ENCODE assay signal across 8 cellular contexts in genomic region chr5:139660105-139660915, GRCh38. TPM values are rescaled to one million over a fixed set of nuclear protein-coding genes. Genes with fewer than 3 reads are reported as not detected.
DNase-seq lines count a peak whose midpoint lies in the region; ATAC-seq and TF ChIP-seq lines count a peak whose summit lies in the region.

No MANE protein-coding gene starts in this region.

- peak; percentile 12 for TF ChIP-seq POLR2A in GM10847 (IDR thresholded peaks at IDR 0.05; ENCODE audit: extremely low read depth, insufficient read length)

- no peak for DNase-seq in SK-N-MC (ENCODE audit: low read depth, low spot score)
- peak; percentile 32 for DNase-seq in fibroblast of mammary gland (ENCODE audit: low read depth)
- DNase-seq in osteocyte (ENCODE audit: extremely low spot score, unreplicated experiment) = peak; percentile 91
- DNase-seq in germinal center (ENCODE audit: low spot score) = no peak
- DNase-seq in NOMO-1 (lab: John Stamatoyannopoulos, UW; ENCODE audit: unreplicated experiment in 2 of 2) = no peak

- no peaks in the 10 kb centered on the region for H3K27me3 Mint-ChIP-seq in osteocyte (ENCODE audit: unreplicated experiment)

- no peak for ATAC-seq in GM19455 (IDR thresholded peaks at IDR 0.05; ENCODE audit: unreplicated experiment)
- no peak for ATAC-seq in GM18868 (IDR thresholded peaks at IDR 0.05; ENCODE audit: unreplicated experiment)

- peaks cover 4% of the 10 kb centered on the region for H3K36me3 Mint-ChIP-seq in osteocyte (ENCODE audit: unreplicated experiment)

- peak overlapping the region; percentile 67 for H3K4me3 Mint-ChIP-seq in osteocyte (ENCODE audit: unreplicated experiment)

- H3K27ac ChIP-seq in SK-N-MC = peak overlapping the region; percentile 74

- no peaks in the 10 kb centered on the region for H3K36me3 ChIP-seq in SK-N-MC (ENCODE audit: insufficient read depth, low read length)

- no peaks in the 10 kb centered on the region for H3K9me3 ChIP-seq in SK-N-MC (ENCODE audit: low read depth, low read length)

- TF ChIP-seq CTCF in fibroblast of mammary gland (conservative IDR thresholded peaks at IDR 0.05; ENCODE audit: control insufficient read depth, insufficient read depth, low read depth, low read length) (no peak), osteocyte (IDR thresholded peaks at IDR 0.05) (no peak)

- H3K9me3 Mint-ChIP-seq in osteocyte (ENCODE audit: unreplicated experiment) = no peaks in the 10 kb centered on the region

- H3K4me3 ChIP-seq in SK-N-MC = peak overlapping the region; percentile 69
- H3K4me3 ChIP-seq in fibroblast of mammary gland (ENCODE audit: control insufficient read depth, low read depth, low read length) = peak overlapping the region; percentile 22

- no peak overlapping the region for H3K9ac ChIP-seq in SK-N-MC (ENCODE audit: insufficient read length)

- peak overlapping the region; percentile 95 for H3K27ac Mint-ChIP-seq in osteocyte (ENCODE audit: unreplicated experiment)

- peaks cover 85% of the 10 kb centered on the region for H3K4me1 Mint-ChIP-seq in osteocyte (ENCODE audit: unreplicated experiment)

RNA-seq across cellular contexts. Expression of gene CXXC5, which starts 12.2 kb away (rescaled TPM):
- 239 and 259 TPM in 2 replicates for total RNA-seq in osteocyte

Comparison
In these comparisons a context has a peak if more than half of its experiments do, and no peak if none do; other contexts are left out.
1. DNase-seq: peak in fibroblast of mammary gland (single experiment) and osteocyte (single experiment); none in SK-N-MC (single experiment), germinal center (single experiment) and NOMO-1 (0 of 2).